ENCODE assay signal across 31 cellular contexts in genomic region chr7:10704653-10705052, GRCh38.
DNase-seq lines count a peak whose midpoint lies in the region; ATAC-seq lines count a peak whose summit lies in the region.
"Had no signal": no experiment of that assay in that cellular context is flagged by ENCODE, and none has a peak within 500 bp of the region (broad histone marks: within the 10 kb centered on the region; RNA-seq: fewer than 3 reads in every experiment).

No MANE protein-coding gene starts in this region.

- no peaks in the 10 kb centered on the region for H3K79me1 ChIP-seq in mesenchymal stem cell (replicated peaks; ENCODE audit: low read length, poor library complexity, severe bottlenecking)

- no peak overlapping the region for H2AFZ ChIP-seq in mesenchymal stem cell (ENCODE audit: low read depth, low read length)

- 98% methylated on average over 3 of the region's 4 CpGs for WGBS in mesenchymal stem cell

- H3K4me2 ChIP-seq in mesenchymal stem cell (ENCODE audit: low read length, poor library complexity, severe bottlenecking), result no peak overlapping the region
- H3K4me2 ChIP-seq: A549; BLaER1; BLaER1 treated with 17β-estradiol and CSF1 and Interleukin-3, amounts not matched to agents 10 nM and 100 nM had no signal

- no peak overlapping the region for H3K23ac ChIP-seq in mesenchymal stem cell (ENCODE audit: low read length in 2 of 2)

- H4K91ac ChIP-seq in mesenchymal stem cell (ENCODE audit: low read length), result peak overlapping the region; percentile 15

- H3K4me3 ChIP-seq in mesenchymal stem cell (ENCODE audit: insufficient read depth in 1 of 2, low read depth in 1 of 2, low read length in 2 of 2), result no peak overlapping the region
- H3K4me3 ChIP-seq: A549; BLaER1; BLaER1 treated with 17β-estradiol and CSF1 and Interleukin-3, amounts not matched to agents 10 nM and 100 nM had no signal

- H2BK5ac ChIP-seq in mesenchymal stem cell (ENCODE audit: low read depth, low read length, poor library complexity, severe bottlenecking), result no peak overlapping the region

- no peaks in the 10 kb centered on the region for H3K36me3 ChIP-seq in mesenchymal stem cell (ENCODE audit: control insufficient read depth in 1 of 2, insufficient read depth in 2 of 2, low read depth in 1 of 2, low read length in 2 of 2)
- H3K36me3 ChIP-seq: BE2C; BLaER1; BLaER1 treated with 17β-estradiol and CSF1 and Interleukin-3, amounts not matched to agents 10 nM and 100 nM had no signal

- no peak overlapping the region for H2BK15ac ChIP-seq in mesenchymal stem cell (ENCODE audit: low read depth, poor library complexity, severe bottlenecking)

- no peak for ATAC-seq in left ventricle myocardium superior
- ATAC-seq: A549; CD8-positive, alpha-beta T cell had no signal

- no peak overlapping the region for H3K18ac ChIP-seq in mesenchymal stem cell (ENCODE audit: low read depth in 1 of 2, low read length in 2 of 2)

- DNase-seq in mesenchymal stem cell, result no peak
- DNase-seq in occipital lobe (lab: John Stamatoyannopoulos, UW), result peak; percentile 43
- DNase-seq in posterior vena cava (ENCODE audit: low spot score), result peak; percentile 41
- no peak for DNase-seq in RPMI8226
- no peak for DNase-seq in left ventricle myocardium superior
- no peak for DNase-seq in activated naive CD4-positive, alpha-beta T cell treated with anti-CD3 and anti-CD28 coated beads, Interleukin-2, amount 50 U/mL, for 16 hours
- DNase-seq: 8988T; ACHN; AML-193; BE2C; C1 segment of cervical spinal cord; Caco-2; Calu3; CD4-positive, alpha-beta memory T cell; CD4-positive, alpha-beta T cell; CD4-positive, CD25-positive, alpha-beta regulatory T cell; CD8-positive, alpha-beta memory T cell; CD8-positive, alpha-beta T cell; COR-L47; DMS 273 treated with DMSO at 0.1 percent for 48 hours; DMS153; DMS53; DMS79; DMS79 treated with DMSO at 0.1 percent for 48 hours; DND-41; EL had no signal

- H2AK5ac ChIP-seq in mesenchymal stem cell (ENCODE audit: low read length, severe bottlenecking), result no peak overlapping the region

- H4K8ac ChIP-seq in mesenchymal stem cell (ENCODE audit: low read length), result no peak overlapping the region

- no peak overlapping the region for H2BK12ac ChIP-seq in mesenchymal stem cell (ENCODE audit: low read length in 2 of 2)

- no peak overlapping the region for H3K9ac ChIP-seq in mesenchymal stem cell (ENCODE audit: low read length)
- H3K9ac ChIP-seq: BLaER1; BLaER1 treated with 17β-estradiol and CSF1 and Interleukin-3, amounts not matched to agents 10 nM and 100 nM had no signal

- peaks cover 8% of the 10 kb centered on the region for H3K9me3 ChIP-seq in mesenchymal stem cell (ENCODE audit: control insufficient read depth, low read length)
- H3K9me3 ChIP-seq: A549, BE2C, Caco-2 had no signal

- no peak overlapping the region for H3K27ac ChIP-seq in mesenchymal stem cell (ENCODE audit: low read length, poor library complexity, severe bottlenecking)
- H3K27ac ChIP-seq: 22Rv1; A549; BLaER1; BLaER1 treated with 17β-estradiol and CSF1 and Interleukin-3, amounts not matched to agents 10 nM and 100 nM; C4-2B had no signal

- no peak overlapping the region for H2BK120ac ChIP-seq in mesenchymal stem cell (ENCODE audit: low read depth, low read length)

- intact Hi-C loops in posterior vena cava (cut with DNase I), result no loop called here
- intact Hi-C loops in left ventricle myocardium superior (cut with micrococcal nuclease), result no loop called here

- H3K27me3 ChIP-seq in mesenchymal stem cell (ENCODE audit: control insufficient read depth in 1 of 2, insufficient read depth in 1 of 2, low read length in 2 of 2), result no peaks in the 10 kb centered on the region
- H3K27me3 ChIP-seq: BE2C; BLaER1; BLaER1 treated with 17β-estradiol and CSF1 and Interleukin-3, amounts not matched to agents 10 nM and 100 nM had no signal

- H3K4ac ChIP-seq in mesenchymal stem cell (ENCODE audit: low read depth in 1 of 2, low read length in 2 of 2), result no peak overlapping the region

- no peaks in the 10 kb centered on the region for H3K4me1 ChIP-seq in mesenchymal stem cell (ENCODE audit: control insufficient read depth, insufficient read depth, low read depth, low read length)
- H3K4me1 ChIP-seq: A549, Caco-2 had no signal

- H3K14ac ChIP-seq in mesenchymal stem cell (ENCODE audit: low read length in 2 of 2), result no peak overlapping the region

Comparison
In these comparisons a context has a peak if more than half of its experiments do, and no peak if none do; other contexts are left out.
1. DNase-seq: peak in occipital lobe (single experiment) and posterior vena cava (single experiment); none in mesenchymal stem cell (single experiment), RPMI8226 (single experiment), left ventricle myocardium superior (single experiment) and activated naive CD4-positive, alpha-beta T cell treated with anti-CD3 and anti-CD28 coated beads, Interleukin-2, amount 50 U/mL, for 16 hours (single experiment).